Comparison of ENCODE assay signal across 8 cellular contexts in the genomic region with DNA sequence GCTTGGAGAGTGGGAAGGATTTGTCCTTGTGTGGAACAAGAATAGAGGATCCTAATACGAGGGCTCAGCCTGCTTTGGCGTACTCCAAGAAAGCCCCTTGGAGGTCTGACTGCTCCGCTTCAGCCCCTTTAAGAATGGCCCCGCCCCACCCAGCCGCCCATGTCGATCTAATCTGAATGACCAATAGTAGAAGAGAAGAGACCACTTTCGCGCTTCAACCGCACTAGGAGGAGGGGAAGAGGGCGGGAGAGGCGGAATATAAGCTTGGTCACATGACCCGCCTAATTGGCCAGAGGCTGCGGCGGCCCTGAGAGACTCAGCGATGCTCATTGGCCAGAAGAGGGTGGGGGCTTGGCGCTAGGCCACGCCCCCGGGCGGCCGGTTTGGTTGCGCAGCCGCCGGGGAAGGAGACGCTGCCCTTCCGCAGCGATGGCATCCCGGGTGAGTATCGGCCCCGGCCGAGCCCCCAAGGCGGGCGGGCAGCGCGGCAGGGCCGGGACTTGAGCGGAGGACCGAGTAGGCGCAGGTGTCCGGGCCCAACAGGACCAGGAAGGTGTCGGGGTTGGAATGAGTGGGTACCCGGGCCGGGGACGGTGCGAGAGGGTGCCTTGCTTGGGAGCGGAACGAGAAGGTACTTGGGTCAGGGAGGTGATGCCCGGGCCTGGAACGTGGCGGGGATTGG. TPM values are rescaled to one million over a fixed set of nuclear protein-coding genes. Genes with fewer than 3 reads are reported as not detected.
DNase-seq lines count a peak whose midpoint lies in the region; ATAC-seq and TF ChIP-seq lines count a peak whose summit lies in the region.

MIGA2 (plus strand) TSS at position 386 of the 682 bp plus-strand sequence. CDS start 3,969 bp downstream, outside the sequence.

- whole genome bisulfite sequencing in esophagus muscularis mucosa: 0% methylated on average over 34 of the region's 49 CpGs

- peaks cover 11% of the 10 kb centered on the region; the same call in 1 of the 2 replicates for H3K79me2 ChIP-seq in KMS-11 (ENCODE audit: insufficient read depth, low read depth)

- peak within 1 kb of the TSS; percentile 78 to 98 for H3K4me3 Mint-ChIP-seq in activated T-cell treated with anti-CD3 and anti-CD28 coated beads, Interleukin-2, amount 50 U/mL, for 72 hours

- H3K9me3 Mint-ChIP-seq in activated T-cell treated with anti-CD3 and anti-CD28 coated beads, Interleukin-2, amount 50 U/mL, for 72 hours: no peaks in the 10 kb centered on the region

- H3K36me3 ChIP-seq in KMS-11 (ENCODE audit: insufficient read depth) (no peaks in the 10 kb centered on the region; the same call in 1 of the 2 replicates), Peyer's patch (peaks cover 0 to 16% (median 0%) of the 10 kb centered on the region in 3 donors), esophagus muscularis mucosa (peaks cover 0 to 11% (median 10%) of the 10 kb centered on the region in 4 donors)

- H3K4me1 Mint-ChIP-seq in activated T-cell treated with anti-CD3 and anti-CD28 coated beads, Interleukin-2, amount 50 U/mL, for 72 hours (ENCODE audit: low read depth): peaks cover 27% of the 10 kb centered on the region

- H3K9ac ChIP-seq in KMS-11: peak within 1 kb of the TSS; percentile 31; the same call in 1 of the 2 replicates

- no peak for TF ChIP-seq EP300 in esophagus muscularis mucosa (IDR thresholded peaks at IDR 0.05)

- peak within 1 kb of the TSS; percentile 95 for H3K4me2 ChIP-seq in KMS-11

- peak within 1 kb of the TSS; percentile 53 for H3K27ac Mint-ChIP-seq in activated T-cell treated with anti-CD3 and anti-CD28 coated beads, Interleukin-2, amount 50 U/mL, for 72 hours

- DNase-seq in DMS53 treated with DMSO at 0.1 percent for 48 hours (lab: John Stamatoyannopoulos, UW; ENCODE audit: unreplicated experiment) (peak; percentile 98), Peyer's patch (peak; percentile 94 to 99 (median 98)), esophagus muscularis mucosa (ENCODE audit: extremely low spot score) (peak; percentile 99), myocyte (ENCODE audit: low read depth) (peak; percentile 99)
- DNase-seq in activated T-cell treated with anti-CD3 and anti-CD28 coated beads, Interleukin-2, amount 50 U/mL, for 72 hours: peak; percentile 94 to 97
- DNase-seq in stimulated activated CD8-positive, alpha-beta memory T cell treated with anti-CD3 and anti-CD28 coated beads, Interleukin-7, amount 100 ng/mL, for 48 hours (ENCODE audit: extremely low read depth in 1 of 2, low read depth in 1 of 2): peak; percentile 91 to 97

- TF ChIP-seq CTCF in KMS-11 (conservative IDR thresholded peaks at IDR 0.05; ENCODE audit: low read depth, low read length) (no peak), Peyer's patch (IDR thresholded peaks at IDR 0.05) (peak in 3 of 6 experiments; percentile 5 to 7 (median 7)), esophagus muscularis mucosa (IDR thresholded peaks at IDR 0.05) (peak in 1 of 3 experiments; percentile 37)

- H3K4me3 ChIP-seq in KMS-11 (IDR thresholded peaks at IDR 0.05; ENCODE audit: insufficient read depth, low read depth, low read length) (no peak within 1 kb of the TSS), Peyer's patch (peak within 1 kb of the TSS; percentile 70 to 96 (median 90)), esophagus muscularis mucosa (peak within 1 kb of the TSS; percentile 79 to 99 (median 88))

- peaks cover 2 to 3% of the 10 kb centered on the region in 2 donors for H3K36me3 Mint-ChIP-seq in activated T-cell treated with anti-CD3 and anti-CD28 coated beads, Interleukin-2, amount 50 U/mL, for 72 hours (ENCODE audit: insufficient read depth in 2 of 2)

- H3K9me3 ChIP-seq in Peyer's patch (no peaks in the 10 kb centered on the region), esophagus muscularis mucosa (no peaks in the 10 kb centered on the region)

- no peaks in the 10 kb centered on the region for H3K27me3 Mint-ChIP-seq in activated T-cell treated with anti-CD3 and anti-CD28 coated beads, Interleukin-2, amount 50 U/mL, for 72 hours (ENCODE audit: low read depth)

- H4K20me1 ChIP-seq in KMS-11 (ENCODE audit: insufficient read depth): no peaks in the 10 kb centered on the region

- ATAC-seq in GM21737 (IDR thresholded peaks at IDR 0.05; ENCODE audit: unreplicated experiment): peak; percentile 93
- ATAC-seq in activated T-cell treated with anti-CD3 and anti-CD28 coated beads, Interleukin-2, amount 50 U/mL, for 72 hours (replicated peaks in 1 of 2): peak; percentile 99

- H2AFZ ChIP-seq in KMS-11 (ENCODE audit: low read depth): peak within 1 kb of the TSS; percentile 98

- H3K27ac ChIP-seq in KMS-11 (0 out of 2 replicates have a peak within 1 kb of the TSS, but pooled peaks have one; percentile 18), Peyer's patch (peak within 1 kb of the TSS; percentile 67 to 89 (median 83)), esophagus muscularis mucosa (replicated peaks in 1 of 4) (peak within 1 kb of the TSS; percentile 82 to 91 (median 88))

- H3K27me3 ChIP-seq in KMS-11 (ENCODE audit: insufficient read depth, low read depth) (no peaks in the 10 kb centered on the region), Peyer's patch (no peaks in the 10 kb centered on the region), esophagus muscularis mucosa (no peaks in the 10 kb centered on the region)

- TF ChIP-seq POLR2A in Peyer's patch (IDR thresholded peaks at IDR 0.05): peak; percentile 98
- peak; percentile 75 for TF ChIP-seq POLR2A in esophagus muscularis mucosa (IDR thresholded peaks at IDR 0.05; ENCODE audit: low read depth)

- H3K4me1 ChIP-seq in KMS-11 (ENCODE audit: low read depth, poor library complexity, severe bottlenecking): peaks cover 20% of the 10 kb centered on the region
- H3K4me1 ChIP-seq in Peyer's patch: peaks cover 0 to 24% (median 12%) of the 10 kb centered on the region in 4 donors
- H3K4me1 ChIP-seq in esophagus muscularis mucosa: peaks cover 22 to 48% (median 33%) of the 10 kb centered on the region in 4 donors

- intact Hi-C loops in esophagus muscularis mucosa (cut with DNase I): loop anchor here (5.0 kb wide), 1 partner anchor 41 kb away; no protein-coding TSS in a partner anchor

RNA-seq across cellular contexts. Expression of gene MIGA2, which starts in this region (rescaled TPM):
- total RNA-seq in Peyer's patch (100 to 1,000 TPM in 3 of 4 donors, 10 to 100 TPM in 1; 68.5 to 174 (median 125) TPM), esophagus muscularis mucosa (10 to 100 TPM; 23.9 to 44.2 (median 32.1) TPM), myocyte (36.2 and 37.9 TPM in 2 replicates)
- total RNA-seq in activated T-cell treated with anti-CD3 and anti-CD28 coated beads, Interleukin-2, amount 50 U/mL, for 72 hours: 10 to 100 TPM; 38.5 to 41.5 TPM
- 13.2 TPM for polyA plus RNA-seq in myocyte (2012)

Comparison
In these comparisons a context has a peak if more than half of its experiments do, and no peak if none do; other contexts are left out.
1. H3K27ac ChIP-seq: peak in every context shown above with its lines; median percentile 88 in esophagus muscularis mucosa; 83 in Peyer's patch; 18 in KMS-11.